Comparison of ENCODE assay signal across 9 cellular contexts in the genomic region with DNA sequence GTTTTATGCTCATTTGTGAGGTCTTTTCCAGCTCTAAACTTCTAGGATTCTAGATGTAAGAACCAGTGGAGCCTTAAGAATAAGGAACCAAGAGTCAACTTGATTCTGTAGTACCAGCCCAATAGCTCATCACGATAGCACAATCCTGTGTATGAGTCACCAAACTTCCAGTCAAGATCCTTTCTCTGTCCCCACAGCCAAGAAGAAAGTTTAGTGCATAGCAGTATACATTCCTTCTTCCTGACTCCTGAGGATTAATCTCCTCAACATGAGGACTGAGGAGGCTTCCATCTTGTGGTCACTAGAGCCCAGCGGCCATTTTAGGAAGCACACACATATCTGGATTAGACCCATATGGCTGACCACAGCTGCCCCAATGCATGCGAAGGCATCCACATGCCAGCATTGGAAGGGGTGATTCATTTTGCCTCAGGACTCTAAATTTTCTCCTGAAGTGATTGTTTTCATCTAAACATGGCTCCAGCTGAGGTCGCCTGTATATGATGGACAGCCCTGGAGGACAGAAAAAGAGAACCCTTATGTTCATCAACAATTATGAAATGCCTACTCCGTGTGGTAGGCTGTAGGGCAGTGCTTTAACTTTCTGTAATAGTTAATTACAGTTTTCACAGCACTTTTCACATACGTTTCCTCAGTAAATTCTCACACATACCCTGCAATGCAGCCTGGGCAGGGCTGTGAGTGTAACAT. TPM values are rescaled to one million over a fixed set of nuclear protein-coding genes. Genes with fewer than 3 reads are reported as not detected.
DNase-seq lines count a peak whose midpoint lies in the region; ATAC-seq and TF ChIP-seq lines count a peak whose summit lies in the region.
"Had no signal": no experiment of that assay in that cellular context is flagged by ENCODE, and none has a peak within 500 bp of the region (broad histone marks: within the 10 kb centered on the region; RNA-seq: fewer than 3 reads in every experiment).

No MANE protein-coding gene starts in this region.

- TF ChIP-seq CTCF in AG04449 (IDR thresholded peaks at IDR 0.05; ENCODE audit: insufficient read depth, low read length, missing control alignments) (peak; percentile 14), fibroblast of the aortic adventitia (IDR thresholded peaks at IDR 0.05; ENCODE audit: insufficient read depth, low read length) (peak; percentile 28)

- H3K27me3 Mint-ChIP-seq in activated T-cell treated with anti-CD3 and anti-CD28 coated beads, Interleukin-2, amount 50 U/mL, for 4 hours (ENCODE audit: low read depth) = no peaks in the 10 kb centered on the region

- peaks cover 9% of the 10 kb centered on the region for H3K36me3 Mint-ChIP-seq in activated T-cell treated with anti-CD3 and anti-CD28 coated beads, Interleukin-2, amount 50 U/mL, for 4 hours (ENCODE audit: insufficient read depth)

- no peak overlapping the region for H3K4me3 Mint-ChIP-seq in activated T-cell treated with anti-CD3 and anti-CD28 coated beads, Interleukin-2, amount 50 U/mL, for 4 hours

- H3K9me3 Mint-ChIP-seq in activated T-cell treated with anti-CD3 and anti-CD28 coated beads, Interleukin-2, amount 50 U/mL, for 4 hours = no peaks in the 10 kb centered on the region

- H3K4me3 ChIP-seq in AG04449 (ENCODE audit: low read depth, low read length) (no peak overlapping the region), fibroblast of the aortic adventitia (ENCODE audit: low read depth, low read length) (no peak overlapping the region)

- POLR2A ChIA-PET in AG04449 (lab: Yijun Ruan, JAX) = interaction anchor here (0.5 to 1.4 kb wide), 4 partner anchors 16 to 69 kb away, joined by 3 to 5 read pairs (median 3); partner anchors contain the start of genes FAM98A and RASGRP3

- DNase-seq in AG04449 (ENCODE audit: low read depth, low spot score) = peak; percentile 95
- DNase-seq in OCI-M1 (lab: John Stamatoyannopoulos, UW) = peak; percentile 45
- DNase-seq in fibroblast of the aortic adventitia (ENCODE audit: low read depth) = peak; percentile 96
- no peak for DNase-seq in T-helper 2 cell
- no peak for DNase-seq in activated T-cell treated with anti-CD3 and anti-CD28 coated beads, Interleukin-2, amount 50 U/mL, for 4 hours
- no peak for DNase-seq in hippocampal formation (lab: John Stamatoyannopoulos, UW)
- DNase-seq: COR-L47 had no signal

- peaks cover 10% of the 10 kb centered on the region for H3K4me1 Mint-ChIP-seq in activated T-cell treated with anti-CD3 and anti-CD28 coated beads, Interleukin-2, amount 50 U/mL, for 4 hours (ENCODE audit: low read depth)

- ATAC-seq in GM21528 (IDR thresholded peaks at IDR 0.05; ENCODE audit: low FRiP score, unreplicated experiment) = peak; percentile 24
- no peak for ATAC-seq in GM19463 (IDR thresholded peaks at IDR 0.05; ENCODE audit: unreplicated experiment)
- ATAC-seq in activated T-cell treated with anti-CD3 and anti-CD28 coated beads, Interleukin-2, amount 50 U/mL, for 4 hours = no peak

- CTCF ChIA-PET in AG04449 (lab: Yijun Ruan, JAX) = interaction anchor here (1.0 to 2.4 kb wide), 3 partner anchors 10 to 54 kb away, joined by 4 to 5 read pairs (median 5); no protein-coding TSS in a partner anchor

RNA-seq across cellular contexts. Expression of gene RASGRP3, which starts 53.5 kb away (rescaled TPM):
- total RNA-seq in fibroblast of the aortic adventitia (ENCODE audit: low replicate concordance) = 5.9 and 7.8 TPM in 2 replicates
- 1 to 10 TPM; 2.4 to 4.1 (median 2.8) TPM for total RNA-seq in activated T-cell treated with anti-CD3 and anti-CD28 coated beads, Interleukin-2, amount 50 U/mL, for 4 hours

Comparison
In these comparisons a context has a peak if more than half of its experiments do, and no peak if none do; other contexts are left out.
1. DNase-seq: peak in AG04449 (single experiment), OCI-M1 (single experiment) and fibroblast of the aortic adventitia (single experiment); none in T-helper 2 cell (0 of 5), activated T-cell treated with anti-CD3 and anti-CD28 coated beads, Interleukin-2, amount 50 U/mL, for 4 hours (single experiment) and hippocampal formation (0 of 2).